1 cellular context compared by ENCODE assay signal in genomic region chr1:27101696-27102095, GRCh38.
TF ChIP-seq lines count a peak whose summit lies in the region.

No MANE protein-coding gene starts in this region.

TF ChIP-seq in GM23338, 12 proteins besides CTCF, POLR2A, EP300 and RAD21 (continued from another document):
- TF ChIP-seq ZNF462 (CRISPR knock-in tag; IDR thresholded peaks at IDR 0.05) (no peak), CREB1 (CRISPR knock-in tag; IDR thresholded peaks at IDR 0.05; ENCODE audit: low read depth) (no peak), JUNB (IDR thresholded peaks at IDR 0.05; ENCODE audit: unreplicated experiment) (no peak), REST (IDR thresholded peaks at IDR 0.05; ENCODE audit: unreplicated experiment) (no peak), POLR2AphosphoS5 (IDR thresholded peaks at IDR 0.05; ENCODE audit: low read depth) (no peak), NANOG (IDR thresholded peaks at IDR 0.05; ENCODE audit: borderline replicate concordance) (no peak), EZH2phosphoT487 (IDR thresholded peaks at IDR 0.05; ENCODE audit: unreplicated experiment) (no peak)
